Comparison of ENCODE assay signal across 19 cellular contexts in genomic region chr17:17321356-17322025, GRCh38. TPM values are rescaled to one million over a fixed set of nuclear protein-coding genes. Genes with fewer than 3 reads are reported as not detected.
DNase-seq lines count a peak whose midpoint lies in the region; ATAC-seq and TF ChIP-seq lines count a peak whose summit lies in the region.
"Had no signal": no experiment of that assay in that cellular context is flagged by ENCODE, and none has a peak within 500 bp of the region (broad histone marks: within the 10 kb centered on the region; RNA-seq: fewer than 3 reads in every experiment).

No MANE protein-coding gene starts in this region.

- TF ChIP-seq EP300 in stomach (IDR thresholded peaks at IDR 0.05), result no peak

- no peaks in the 10 kb centered on the region for H3K9me3 Mint-ChIP-seq in chondrocyte (ENCODE audit: low read depth)
- H3K9me3 Mint-ChIP-seq: CD4-positive, alpha-beta memory T cell; HFFc6 had no signal

- peaks cover 3% of the 10 kb centered on the region for H3K36me3 Mint-ChIP-seq in chondrocyte (ENCODE audit: low read depth)

- peak; percentile 39 for ATAC-seq in left colon
- no peak for ATAC-seq in HG03439 (IDR thresholded peaks at IDR 0.05; ENCODE audit: unreplicated experiment)

- H3K9me3 ChIP-seq in stomach, result no peaks in the 10 kb centered on the region
- H3K9me3 ChIP-seq: BLaER1 treated with 17β-estradiol and CSF1 and Interleukin-3, amounts not matched to agents 10 nM and 100 nM had no signal

- DNase-seq in GM13977 (ENCODE audit: low spot score) (peak; percentile 3), chondrocyte (ENCODE audit: low spot score) (peak; percentile 74), left colon (no peak), stomach (peak; percentile 11), occipital lobe (lab: John Stamatoyannopoulos, UW) (no peak)
- no peak for DNase-seq in effector CD4-positive, alpha-beta T cell
- DNase-seq: CD4-positive, alpha-beta memory T cell; DMS153; HFFc6; Karpas-422; MV-4-11; NCI-H1105 treated with DMSO at 0.1 percent for 48 hours; NCI-H2081; NCI-H2171; NCI-H524 treated with DMSO at 0.1 percent for 48 hours; NCI-H82; OCI-M1 had no signal

- no peak for TF ChIP-seq POLR2A in stomach (IDR thresholded peaks at IDR 0.05)

- H3K27ac ChIP-seq in stomach, result no peak overlapping the region
- H3K27ac ChIP-seq: BLaER1 treated with 17β-estradiol and CSF1 and Interleukin-3, amounts not matched to agents 10 nM and 100 nM had no signal

- no peak overlapping the region for H3K4me3 ChIP-seq in stomach
- H3K4me3 ChIP-seq: BLaER1 treated with 17β-estradiol and CSF1 and Interleukin-3, amounts not matched to agents 10 nM and 100 nM had no signal

- no peak overlapping the region for H3K27ac Mint-ChIP-seq in chondrocyte (ENCODE audit: unreplicated experiment)
- H3K27ac Mint-ChIP-seq: CD4-positive, alpha-beta memory T cell; HFFc6 had no signal

- H3K4me3 Mint-ChIP-seq in chondrocyte (ENCODE audit: unreplicated experiment), result no peak overlapping the region
- H3K4me3 Mint-ChIP-seq: CD4-positive, alpha-beta memory T cell; HFFc6 had no signal

- intact Hi-C loops in left colon (cut with DNase I, micrococcal nuclease) (no loop called here), stomach (cut with DNase I; ENCODE audit: low total_unique reads) (no loop called here)

- H3K27me3 ChIP-seq in stomach, result no peaks in the 10 kb centered on the region
- H3K27me3 ChIP-seq: BLaER1 treated with 17β-estradiol and CSF1 and Interleukin-3, amounts not matched to agents 10 nM and 100 nM had no signal

- no peak for TF ChIP-seq CTCF in GM13977 (IDR thresholded peaks at IDR 0.05; ENCODE audit: extremely low read depth, insufficient read depth, missing control alignments)
- no peak for TF ChIP-seq CTCF in chondrocyte (IDR thresholded peaks at IDR 0.05)
- TF ChIP-seq CTCF in stomach (IDR thresholded peaks at IDR 0.05), result no peak

- H3K4me1 ChIP-seq in stomach, result no peaks in the 10 kb centered on the region

- in situ Hi-C loops in GM13977 (cut with MboI; ENCODE audit: low pct_unique_long_range_greater_than_20kb, low sequenced_read_pairs, unreplicated experiment), result loop anchor here (25.0 kb wide), 1 partner anchor 309 kb away; no protein-coding TSS in a partner anchor

- no peaks in the 10 kb centered on the region for H3K4me1 Mint-ChIP-seq in chondrocyte (ENCODE audit: low read depth)
- H3K4me1 Mint-ChIP-seq: CD4-positive, alpha-beta memory T cell had no signal

- 77 to 87% (median 86%) methylated on average over 11 of the region's 11 CpGs for WGBS in stomach, 5 donors

- H3K27me3 Mint-ChIP-seq in chondrocyte (ENCODE audit: low read depth), result no peaks in the 10 kb centered on the region
- H3K27me3 Mint-ChIP-seq: CD4-positive, alpha-beta memory T cell had no signal

- peaks cover 0 to 33% (median 0%) of the 10 kb centered on the region in 4 donors for H3K36me3 ChIP-seq in stomach
- H3K36me3 ChIP-seq: BLaER1 treated with 17β-estradiol and CSF1 and Interleukin-3, amounts not matched to agents 10 nM and 100 nM had no signal

RNA-seq across cellular contexts. Expression of gene NT5M, which starts 18.3 kb away (rescaled TPM):
- 3.5 to 4.0 TPM (median 4.0 TPM) in 3 replicates for total RNA-seq in chondrocyte
- 1 to 10 TPM; 1.6 TPM for total RNA-seq in left colon
- total RNA-seq in stomach, result 1 to 10 TPM in 2 of 5 donors, under 1 TPM in 1, not detected in 2; 0.72 to 6.6 (median 2.2) TPM
- 1 to 10 TPM; 1.5 to 4.4 (median 3.3) TPM for polyA plus RNA-seq in stomach
- 5.6 TPM for total RNA-seq in occipital lobe

RNA-seq across cellular contexts. Expression of gene COPS3, which starts 40.4 kb away (rescaled TPM):
- total RNA-seq in chondrocyte (50.9 to 69.0 TPM (median 55.8 TPM) in 3 replicates), left colon (10 to 100 TPM; 33.8 to 40.7 TPM), stomach (100 to 1,000 TPM in 2 of 5 donors, 10 to 100 TPM in 3; 11.1 to 291 (median 62.1) TPM), occipital lobe (113 TPM)
- 10 to 100 TPM; 40.6 to 55.0 (median 42.2) TPM for polyA plus RNA-seq in stomach

Comparison
In these comparisons a context has a peak if more than half of its experiments do, and no peak if none do; other contexts are left out.
1. DNase-seq: peak in GM13977 (single experiment), chondrocyte (single experiment) and stomach (single experiment); none in left colon (0 of 2), effector CD4-positive, alpha-beta T cell (single experiment) and occipital lobe (single experiment).